ENCODE assay signal across 10 cellular contexts in the genomic region with DNA sequence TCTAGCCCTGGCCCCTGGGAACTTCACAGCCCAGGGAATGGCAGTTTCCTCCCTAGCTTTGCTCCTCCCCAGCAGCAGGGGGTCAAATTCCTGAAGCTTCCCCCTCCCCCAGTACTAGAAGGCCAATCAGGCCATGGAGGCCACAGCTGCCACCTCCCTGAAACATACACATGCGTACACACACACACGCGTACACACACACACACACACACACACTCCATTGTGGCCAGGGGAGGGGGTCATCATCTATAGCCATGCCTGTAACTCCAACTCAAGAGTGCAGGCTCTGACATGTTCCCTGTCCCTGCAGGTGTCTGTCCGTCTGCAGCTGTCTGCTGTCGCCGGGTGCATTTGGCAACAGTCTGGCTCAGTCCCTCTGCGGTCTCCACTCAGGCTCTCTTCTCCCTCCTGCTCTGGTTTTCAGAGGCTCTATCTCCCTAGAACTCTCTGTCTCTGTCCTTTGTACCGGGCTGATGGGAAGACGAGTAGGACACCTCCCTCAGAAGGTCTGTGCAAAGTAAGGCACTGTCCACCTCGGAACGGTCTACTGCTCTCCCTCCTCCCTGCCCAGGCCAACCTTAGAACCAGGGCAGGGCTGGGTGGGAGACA. TPM values are rescaled to one million over a fixed set of nuclear protein-coding genes. Genes with fewer than 3 reads are reported as not detected.
A peak's percentile ranks its signal among the peaks of the same experiment; 100 is the strongest.
DNase-seq lines count a peak whose midpoint lies in the region; ATAC-seq, FAIRE-seq and TF ChIP-seq lines count a peak whose summit lies in the region.
"Had no signal": no experiment of that assay in that cellular context is flagged by ENCODE, and none has a peak within 500 bp of the region (broad histone marks: within the 10 kb centered on the region; RNA-seq: fewer than 3 reads in every experiment).

No MANE protein-coding gene starts in this region.

- H3K27ac ChIP-seq in astrocyte (ENCODE audit: low read depth, low read length), result no peak overlapping the region

- H3K9me3 Mint-ChIP-seq in astrocyte (ENCODE audit: unreplicated experiment) (no peaks in the 10 kb centered on the region), nephron (no peaks in the 10 kb centered on the region)

- peaks cover 67% of the 10 kb centered on the region for H3K27me3 Mint-ChIP-seq in astrocyte (ENCODE audit: low read depth, unreplicated experiment)
- H3K27me3 Mint-ChIP-seq in nephron (ENCODE audit: low read depth), result peaks cover 62% of the 10 kb centered on the region

- H3K27ac Mint-ChIP-seq in astrocyte (ENCODE audit: unreplicated experiment) (no peak overlapping the region), nephron (peak overlapping the region; percentile 34 to 65 (median 35))

- H3K4me3 Mint-ChIP-seq in astrocyte (ENCODE audit: unreplicated experiment) (peak overlapping the region; percentile 77), nephron (peak overlapping the region; percentile 83 to 90 (median 88))

- no peaks in the 10 kb centered on the region for H3K36me3 ChIP-seq in astrocyte (ENCODE audit: insufficient read depth, low read length)

- H3K4me2 ChIP-seq in astrocyte (ENCODE audit: low read length), result no peak overlapping the region

- no peak for TF ChIP-seq CTCF in astrocyte (IDR thresholded peaks at IDR 0.05; ENCODE audit: insufficient read depth, low read depth, low read length)
- TF ChIP-seq CTCF in nephron (IDR thresholded peaks at IDR 0.05; ENCODE audit: unreplicated experiment in 3 of 3), result no peak

- in situ Hi-C loops in ACHN (cut with HindIII; ENCODE audit: low pct_ligation_motif_present, low pct_unique_long_range_greater_than_20kb, low sequenced_read_pairs), result no loop called here

- H3K36me3 Mint-ChIP-seq in astrocyte (ENCODE audit: low read depth, unreplicated experiment), result no peaks in the 10 kb centered on the region
- H3K36me3 Mint-ChIP-seq in nephron (ENCODE audit: low read depth), result no peaks in the 10 kb centered on the region

- no peaks in the 10 kb centered on the region for H3K9me3 ChIP-seq in astrocyte (ENCODE audit: insufficient read depth, low read depth, low read length)

- H2AFZ ChIP-seq in astrocyte (ENCODE audit: low read depth, low read length), result no peak overlapping the region

- H3K27me3 ChIP-seq in astrocyte (ENCODE audit: insufficient read depth, low read length), result peaks cover 29% of the 10 kb centered on the region

- peaks cover 3% of the 10 kb centered on the region for H3K4me1 ChIP-seq in astrocyte (ENCODE audit: insufficient read depth, low read length)

- H3K4me1 Mint-ChIP-seq in astrocyte (ENCODE audit: low read depth, unreplicated experiment) (peaks cover 12% of the 10 kb centered on the region), nephron (peaks cover 29% of the 10 kb centered on the region)

- H3K79me2 ChIP-seq in astrocyte (ENCODE audit: insufficient read depth, low read length), result no peaks in the 10 kb centered on the region

- H3K4me3 ChIP-seq in astrocyte (ENCODE audit: insufficient read depth, low read depth, low read length), result no peak overlapping the region

- no peak for FAIRE-seq in astrocyte (lab: Jason Lieb, UNC)

- H3K9ac ChIP-seq in astrocyte (ENCODE audit: low read length), result no peak overlapping the region

- no peaks in the 10 kb centered on the region for H4K20me1 ChIP-seq in astrocyte (ENCODE audit: insufficient read depth, low read length)

- DNase-seq in NCI-H1092 treated with DMSO at 0.1 percent for 48 hours (lab: John Stamatoyannopoulos, UW) (peak; percentile 47), NCI-H1092 (lab: John Stamatoyannopoulos, UW) (no peak), NCI-H2029 treated with DMSO at 0.1 percent for 48 hours (lab: John Stamatoyannopoulos, UW) (peak; percentile 63), astrocyte (ENCODE audit: low read depth) (no peak), SKM-1 (lab: John Stamatoyannopoulos, UW; ENCODE audit: unreplicated experiment) (no peak), ACHN (no peak)
- DNase-seq: 8988T had no signal

- ATAC-seq in GM19455 (IDR thresholded peaks at IDR 0.05; ENCODE audit: unreplicated experiment), result no peak

RNA-seq across cellular contexts. Expression of a gene that starts 1.4 kb away (rescaled TPM):
- 0.32 and 0.94 TPM in 2 replicates for total RNA-seq in astrocyte
- total RNA-seq: cardiac septum had no signal

Comparison
In these comparisons a context has a peak if more than half of its experiments do, and no peak if none do; other contexts are left out.
1. DNase-seq: peak in NCI-H1092 treated with DMSO at 0.1 percent for 48 hours (single experiment) and NCI-H2029 treated with DMSO at 0.1 percent for 48 hours (single experiment); none in NCI-H1092 (single experiment), astrocyte (single experiment), SKM-1 (single experiment) and ACHN (single experiment).